In the genomic region with DNA sequence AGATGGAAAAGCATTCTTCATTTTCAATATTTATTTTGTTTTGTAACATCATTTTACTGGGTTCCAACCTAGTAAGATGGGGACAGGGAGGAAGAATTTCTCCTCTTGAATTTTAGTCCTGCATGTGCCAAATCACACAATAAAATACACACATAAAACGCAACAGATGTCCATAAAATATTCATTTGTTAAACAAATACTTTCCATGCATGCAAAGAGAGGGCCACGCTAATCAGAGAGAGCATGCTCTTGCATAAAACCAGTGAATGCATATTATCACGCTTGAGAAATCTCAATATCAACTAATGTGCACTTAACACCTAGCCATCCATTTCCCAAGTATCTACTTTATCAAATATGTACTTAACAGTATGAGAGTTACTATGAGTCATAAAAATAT, we compare ENCODE assay signal across 21 cellular contexts.
DNase-seq lines count a peak whose midpoint lies in the region; ATAC-seq and TF ChIP-seq lines count a peak whose summit lies in the region.
"Had no signal": no experiment of that assay in that cellular context is flagged by ENCODE, and none has a peak within 500 bp of the region (broad histone marks: within the 10 kb centered on the region; RNA-seq: fewer than 3 reads in every experiment).

No MANE protein-coding gene starts in this region.

- CTCF ChIA-PET in activated CD4-positive, alpha-beta memory T cell treated with anti-CD3 and anti-CD28 coated beads, Interleukin-2, amount 10 ng/mL, durations not matched to agents 7 days and 5 days (lab: Charles Lee): no interaction called here

- TF ChIP-seq CTCF in LNCaP clone FGC (IDR thresholded peaks at IDR 0.05; ENCODE audit: control insufficient read depth, extremely low read depth, insufficient read depth): no peak
- TF ChIP-seq CTCF in endothelial cell (IDR thresholded peaks at IDR 0.05; ENCODE audit: unreplicated experiment): no peak
- no peak for TF ChIP-seq CTCF in psoas muscle (IDR thresholded peaks at IDR 0.05)
- TF ChIP-seq CTCF in upper lobe of left lung (IDR thresholded peaks at IDR 0.05): no peak

- H3K9me3 ChIP-seq in psoas muscle (no peaks in the 10 kb centered on the region), upper lobe of left lung (no peaks in the 10 kb centered on the region)

- peaks cover 21% of the 10 kb centered on the region for H3K36me3 Mint-ChIP-seq in endothelial cell (ENCODE audit: low read depth, unreplicated experiment)
- H3K36me3 Mint-ChIP-seq in activated CD4-positive, alpha-beta memory T cell treated with anti-CD3 and anti-CD28 coated beads, Interleukin-2, amount 10 ng/mL, durations not matched to agents 7 days and 5 days (ENCODE audit: low read depth): no peaks in the 10 kb centered on the region

- H3K4me3 Mint-ChIP-seq in endothelial cell (ENCODE audit: unreplicated experiment): no peak overlapping the region
- no peak overlapping the region for H3K4me3 Mint-ChIP-seq in activated CD4-positive, alpha-beta memory T cell treated with anti-CD3 and anti-CD28 coated beads, Interleukin-2, amount 10 ng/mL, durations not matched to agents 7 days and 5 days
- H3K4me3 Mint-ChIP-seq: B cell; CD4-positive, alpha-beta T cell had no signal

- intact Hi-C loops in psoas muscle (cut with DNase I): no loop called here
- intact Hi-C loops in sciatic nerve (cut with DNase I): no loop called here

- H3K27ac ChIP-seq in psoas muscle (peak overlapping the region; percentile 24), upper lobe of left lung (no peak overlapping the region)

- H3K4me3 ChIP-seq in LNCaP clone FGC (ENCODE audit: low read depth, low read length): no peak overlapping the region
- no peak overlapping the region for H3K4me3 ChIP-seq in psoas muscle
- no peak overlapping the region for H3K4me3 ChIP-seq in upper lobe of left lung

- TF ChIP-seq POLR2A in upper lobe of left lung (IDR thresholded peaks at IDR 0.05): no peak

- H3K27me3 Mint-ChIP-seq in endothelial cell (ENCODE audit: unreplicated experiment): peaks cover 8% of the 10 kb centered on the region
- no peaks in the 10 kb centered on the region for H3K27me3 Mint-ChIP-seq in activated CD4-positive, alpha-beta memory T cell treated with anti-CD3 and anti-CD28 coated beads, Interleukin-2, amount 10 ng/mL, durations not matched to agents 7 days and 5 days
- H3K27me3 Mint-ChIP-seq: B cell; CD4-positive, alpha-beta T cell had no signal

- ATAC-seq in psoas muscle (no peak), sciatic nerve (no peak), upper lobe of left lung (ENCODE audit: low FRiP score in 2 of 2) (no peak)
- ATAC-seq: HCT116, Panc1 had no signal

- H3K4me1 Mint-ChIP-seq in endothelial cell (ENCODE audit: unreplicated experiment): peaks cover 60% of the 10 kb centered on the region
- no peaks in the 10 kb centered on the region for H3K4me1 Mint-ChIP-seq in activated CD4-positive, alpha-beta memory T cell treated with anti-CD3 and anti-CD28 coated beads, Interleukin-2, amount 10 ng/mL, durations not matched to agents 7 days and 5 days
- H3K4me1 Mint-ChIP-seq: B cell had no signal

- WGBS in psoas muscle, 3 donors: 69 to 82% (median 73%) methylated on average over 3 of the region's 3 CpGs
- 76 to 78% methylated on average over 3 of the region's 3 CpGs for WGBS in upper lobe of left lung, 2 donors

- DNase-seq in DMS79 (lab: John Stamatoyannopoulos, UW) (peak; percentile 16), LNCaP clone FGC (ENCODE audit: low read depth) (peak; percentile 91), endothelial cell (ENCODE audit: low spot score) (no peak), psoas muscle (no peak), sciatic nerve (ENCODE audit: low spot score) (no peak), upper lobe of left lung (no peak)
- no peak for DNase-seq in activated CD4-positive, alpha-beta memory T cell treated with anti-CD3 and anti-CD28 coated beads, Interleukin-2, amount 10 ng/mL, durations not matched to agents 7 days and 5 days
- DNase-seq: Caco-2; CD4-positive, alpha-beta T cell; EL; GOT3; KG1; MV-4-11; NCI-H1417; NCI-H187; NCI-H226; NCI-H524; SW 1271 had no signal

- POLR2A ChIA-PET in activated CD4-positive, alpha-beta memory T cell treated with anti-CD3 and anti-CD28 coated beads, Interleukin-2, amount 10 ng/mL, durations not matched to agents 7 days and 5 days (lab: Charles Lee): no interaction called here

- H3K36me3 ChIP-seq in psoas muscle (ENCODE audit: insufficient read depth in 1 of 2, low read depth in 1 of 2) (no peaks in the 10 kb centered on the region), upper lobe of left lung (no peaks in the 10 kb centered on the region)

- peaks cover 4% of the 10 kb centered on the region for H3K9me3 Mint-ChIP-seq in endothelial cell (ENCODE audit: unreplicated experiment)
- H3K9me3 Mint-ChIP-seq in activated CD4-positive, alpha-beta memory T cell treated with anti-CD3 and anti-CD28 coated beads, Interleukin-2, amount 10 ng/mL, durations not matched to agents 7 days and 5 days: peaks cover 2% of the 10 kb centered on the region

- H3K4me1 ChIP-seq in psoas muscle (peaks cover 40% of the 10 kb centered on the region), upper lobe of left lung (peaks cover 0 to 9% (median 4%) of the 10 kb centered on the region in 4 donors)
- H3K4me1 ChIP-seq: Caco-2 had no signal

- no peaks in the 10 kb centered on the region for H3K27me3 ChIP-seq in psoas muscle (ENCODE audit: insufficient read depth in 3 of 3, low read length in 2 of 3)
- no peaks in the 10 kb centered on the region for H3K27me3 ChIP-seq in upper lobe of left lung

- H3K27ac Mint-ChIP-seq in endothelial cell (ENCODE audit: unreplicated experiment): peak overlapping the region; percentile 98
- H3K27ac Mint-ChIP-seq in activated CD4-positive, alpha-beta memory T cell treated with anti-CD3 and anti-CD28 coated beads, Interleukin-2, amount 10 ng/mL, durations not matched to agents 7 days and 5 days: no peak overlapping the region
- H3K27ac Mint-ChIP-seq: B cell; CD4-positive, alpha-beta T cell had no signal

- no peak for TF ChIP-seq EP300 in upper lobe of left lung (IDR thresholded peaks at IDR 0.05)

Comparison
In these comparisons a context has a peak if more than half of its experiments do, and no peak if none do; other contexts are left out.
1. DNase-seq: peak in DMS79 (single experiment) and LNCaP clone FGC (single experiment); none in endothelial cell (single experiment), psoas muscle (0 of 2), sciatic nerve (single experiment), activated CD4-positive, alpha-beta memory T cell treated with anti-CD3 and anti-CD28 coated beads, Interleukin-2, amount 10 ng/mL, durations not matched to agents 7 days and 5 days (single experiment) and upper lobe of left lung (0 of 2).